26 cellular contexts compared by ENCODE assay signal in the genomic region with DNA sequence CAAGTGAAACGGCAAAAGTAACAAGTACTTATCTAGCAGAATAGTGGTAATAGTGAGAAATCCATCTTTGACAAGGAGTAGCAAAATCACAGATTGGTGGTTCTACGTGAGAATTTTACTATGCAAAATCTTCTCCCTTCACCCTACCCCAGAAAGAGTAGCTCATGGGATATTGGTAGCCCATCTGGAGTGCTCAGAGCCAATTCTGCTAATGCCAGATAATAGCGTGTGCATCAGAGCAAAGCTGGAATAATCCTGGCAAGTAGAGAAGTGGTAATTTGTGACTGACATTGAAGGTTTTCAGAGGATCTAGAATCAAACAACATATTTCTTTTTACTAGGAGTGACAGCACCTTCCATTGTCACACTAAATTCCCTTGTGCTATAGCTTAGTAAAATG.
DNase-seq lines count a peak whose midpoint lies in the region; FAIRE-seq and TF ChIP-seq lines count a peak whose summit lies in the region.
"Had no signal": no experiment of that assay in that cellular context is flagged by ENCODE, and none has a peak within 500 bp of the region (broad histone marks: within the 10 kb centered on the region; RNA-seq: fewer than 3 reads in every experiment).

No MANE protein-coding gene starts in this region.

- peak overlapping the region; percentile 1; the same call in 1 of the 2 replicates for H3K4me3 ChIP-seq in HAP-1
- peak overlapping the region; percentile 3; the same call in 1 of the 2 replicates for H3K4me3 ChIP-seq in SK-N-MC

- H3K27ac ChIP-seq in SK-N-MC: no peak overlapping the region
- H3K27ac ChIP-seq: RWPE1 had no signal

- in situ Hi-C loops in HAP-1 (cut with MboI; ENCODE audit: low sequenced_read_pairs): no loop called here

- no peak overlapping the region for H3K9ac ChIP-seq in SK-N-MC (ENCODE audit: insufficient read length)

- no peaks in the 10 kb centered on the region for H3K36me3 ChIP-seq in HAP-1 (replicated peaks)
- H3K36me3 ChIP-seq in SK-N-MC (ENCODE audit: insufficient read depth, low read length): no peaks in the 10 kb centered on the region

- H3K9me3 ChIP-seq in HAP-1: no peaks in the 10 kb centered on the region
- H3K9me3 ChIP-seq in SK-N-MC (ENCODE audit: low read depth, low read length): no peaks in the 10 kb centered on the region
- H3K9me3 ChIP-seq: Caco-2 had no signal

- H3K4me1 ChIP-seq in HAP-1: peaks cover 25% of the 10 kb centered on the region
- H3K4me1 ChIP-seq: Caco-2 had no signal

- FAIRE-seq in GM12891 (lab: Jason Lieb, UNC): no peak
- FAIRE-seq: A204.1, G401.6, HepG2 had no signal

- DNase-seq in Ammon's horn (ENCODE audit: low spot score) (peak; percentile 4), HAP-1 (ENCODE audit: low spot score in 2 of 2) (peak; percentile 16 to 59), NCI-H82 (lab: John Stamatoyannopoulos, UW) (peak; percentile 96), SK-N-MC (ENCODE audit: low read depth, low spot score) (no peak), DMS53 (lab: John Stamatoyannopoulos, UW) (no peak), GM12891 (ENCODE audit: insufficient read length, low spot score) (no peak)
- DNase-seq in activated CD4-positive, CD25-positive, alpha-beta regulatory T cell treated with anti-CD3 and anti-CD28 coated beads, Interleukin-2, amount 50 U/mL, for 72 hours: no peak
- DNase-seq: AML-193; C1 segment of cervical spinal cord; Caco-2; CD8-positive, alpha-beta T cell; GOT3; Kasumi-1; NCI-H1092 treated with DMSO at 0.1 percent for 48 hours; NCI-H1436; NCI-H187; NCI-H2081 treated with DMSO at 0.1 percent for 48 hours; NCI-H2171; NCI-H226; NK-92 treated with Interleukin-12 subunit alpha and Interleukin-12 subunit beta, amount 100 ng/mL, for 24 hours; SHP77; T-helper 1 cell had no signal

- no peaks in the 10 kb centered on the region for H3K27me3 ChIP-seq in HAP-1 (ENCODE audit: low read depth)

- no peak for TF ChIP-seq POLR2A in GM12891 (IDR thresholded peaks at IDR 0.05; ENCODE audit: low read depth, low read length)

TF ChIP-seq in GM12891, 5 proteins besides CTCF, POLR2A, EP300 and RAD21:
- TF ChIP-seq TAF1 (IDR thresholded peaks at IDR 0.05; ENCODE audit: low read depth, low read length) (no peak), PAX5 (IDR thresholded peaks at IDR 0.05; ENCODE audit: insufficient read depth, low read length, severe bottlenecking) (no peak), SPI1 (IDR thresholded peaks at IDR 0.05; ENCODE audit: low read depth, low read length) (no peak), POU2F2 (IDR thresholded peaks at IDR 0.05; ENCODE audit: low read depth, low read length) (no peak), POLR2AphosphoS5 (IDR thresholded peaks at IDR 0.05; ENCODE audit: low read depth, low read length) (no peak)
TF ChIP-seq in GM12891: peak in this region for 0.

Comparison
In these comparisons a context has a peak if more than half of its experiments do, and no peak if none do; other contexts are left out.
1. DNase-seq: peak in Ammon's horn (single experiment), HAP-1 (2 of 2) and NCI-H82 (single experiment); none in SK-N-MC (single experiment), DMS53 (single experiment), GM12891 (single experiment) and activated CD4-positive, CD25-positive, alpha-beta regulatory T cell treated with anti-CD3 and anti-CD28 coated beads, Interleukin-2, amount 50 U/mL, for 72 hours (single experiment).